In genomic region chr10:61643316-61643751, GRCh38 we compare ENCODE assay signal across 12 cellular contexts. TPM values are rescaled to one million over a fixed set of nuclear protein-coding genes. Genes with fewer than 3 reads are reported as not detected.
DNase-seq lines count a peak whose midpoint lies in the region; ATAC-seq and TF ChIP-seq lines count a peak whose summit lies in the region.
"Had no signal": no experiment of that assay in that cellular context is flagged by ENCODE, and none has a peak within 500 bp of the region (broad histone marks: within the 10 kb centered on the region; RNA-seq: fewer than 3 reads in every experiment).

No MANE protein-coding gene starts in this region.

- H3K4me1 ChIP-seq in adipocyte (ENCODE audit: control insufficient read depth, insufficient read depth, low read length) (peaks cover 18% of the 10 kb centered on the region), iPS-20b (ENCODE audit: insufficient read depth, low read length) (peaks cover 32% of the 10 kb centered on the region), sigmoid colon (peaks cover 0 to 37% (median 21%) of the 10 kb centered on the region in 4 donors)

- TF ChIP-seq POLR2A in sigmoid colon (IDR thresholded peaks at IDR 0.05): no peak

- H3K27me3 ChIP-seq in adipocyte (replicated peaks; ENCODE audit: control insufficient read depth, insufficient read depth, low read length): no peaks in the 10 kb centered on the region
- H3K27me3 ChIP-seq in iPS-20b (ENCODE audit: insufficient read depth, low read length): no peaks in the 10 kb centered on the region
- H3K27me3 ChIP-seq in sigmoid colon: no peaks in the 10 kb centered on the region

- TF ChIP-seq CTCF in sigmoid colon (IDR thresholded peaks at IDR 0.05): no peak

- 31 to 45% methylated on average over 1 of the region's 1 CpG for WGBS in sigmoid colon, 2 donors

- H3K9me3 ChIP-seq in adipocyte (ENCODE audit: control insufficient read depth, low read length): no peaks in the 10 kb centered on the region
- no peaks in the 10 kb centered on the region for H3K9me3 ChIP-seq in iPS-20b (ENCODE audit: insufficient read depth, low read depth, low read length)
- no peaks in the 10 kb centered on the region for H3K9me3 ChIP-seq in sigmoid colon

- TF ChIP-seq EP300 in sigmoid colon (IDR thresholded peaks at IDR 0.05): no peak

- no peaks in the 10 kb centered on the region for H3K36me3 ChIP-seq in adipocyte (ENCODE audit: control insufficient read depth, insufficient read depth, low read length, severe bottlenecking)
- H3K36me3 ChIP-seq in iPS-20b (ENCODE audit: insufficient read depth, low read depth, low read length): no peaks in the 10 kb centered on the region
- no peaks in the 10 kb centered on the region for H3K36me3 ChIP-seq in sigmoid colon

- ATAC-seq in HG03139 (IDR thresholded peaks at IDR 0.05; ENCODE audit: unreplicated experiment): no peak
- ATAC-seq: effector memory CD8-positive, alpha-beta T cell had no signal

- intact Hi-C loops in posterior cingulate gyrus (cut with DNase I) (no loop called here), sigmoid colon (cut with DNase I) (no loop called here)

- peak overlapping the region; percentile 67 for H3K4me3 ChIP-seq in adipocyte (ENCODE audit: low read length)
- 0 out of 2 replicates have a peak overlapping the region, but pooled peaks have one; percentile 0 for H3K4me3 ChIP-seq in iPS-20b (ENCODE audit: low read length)
- no peak overlapping the region for H3K4me3 ChIP-seq in sigmoid colon

- DNase-seq in EH (ENCODE audit: low read depth) (peak; percentile 68), LHCN-M2 (ENCODE audit: low read depth) (peak; percentile 53), adipocyte (ENCODE audit: low read depth) (peak; percentile 75), posterior cingulate gyrus (no peak), sigmoid colon (no peak)
- no peak for DNase-seq in activated CD4-positive, alpha-beta T cell treated with anti-CD3 and anti-CD28 coated beads, Interleukin-2, amount 50 U/mL, for 1 hour
- DNase-seq: activated naive CD8-positive, alpha-beta T cell treated with anti-CD3 and anti-CD28 coated beads, Interleukin-2, amount 10 ng/mL, durations not matched to agents 7 days and 5 days; effector memory CD8-positive, alpha-beta T cell; kidney; occipital lobe had no signal

- H3K27ac ChIP-seq in iPS-20b (ENCODE audit: low read length): no peak overlapping the region
- H3K27ac ChIP-seq in sigmoid colon: no peak overlapping the region

- H3K9ac ChIP-seq in adipocyte (ENCODE audit: low read length): no peak overlapping the region
- peak overlapping the region; percentile 8; the same call in 1 of the 2 replicates for H3K9ac ChIP-seq in iPS-20b (ENCODE audit: low read depth, low read length)

RNA-seq across cellular contexts. Expression of gene CABCOCO1, which starts 19.4 kb away (rescaled TPM):
- 0.40 TPM in 1 of 2 replicates, not detected in the other for total RNA-seq in LHCN-M2 (2014; rRNA removed)
- polyA plus RNA-seq in LHCN-M2 (2012): 0.30 TPM
- total RNA-seq in sigmoid colon: 1 to 10 TPM in 2 of 4 donors, under 1 TPM in 2; 0.36 to 3.1 (median 1.2) TPM
- polyA plus RNA-seq in sigmoid colon: under 1 TPM in 1 of 3 donors, not detected in 2; 0.10 TPM
- total RNA-seq: activated naive CD8-positive, alpha-beta T cell treated with anti-CD3 and anti-CD28 coated beads, Interleukin-2, amount 10 ng/mL, durations not matched to agents 7 days and 5 days had no signal

Comparison
In these comparisons a context has a peak if more than half of its experiments do, and no peak if none do; other contexts are left out.
1. DNase-seq: peak in EH (single experiment), LHCN-M2 (single experiment) and adipocyte (single experiment); none in posterior cingulate gyrus (0 of 10), activated CD4-positive, alpha-beta T cell treated with anti-CD3 and anti-CD28 coated beads, Interleukin-2, amount 50 U/mL, for 1 hour (single experiment) and sigmoid colon (single experiment).
2. H3K4me3 ChIP-seq: peak in adipocyte (single experiment) and iPS-20b (single experiment); none in sigmoid colon (0 of 4).